13 cellular contexts compared by ENCODE assay signal in genomic region chr1:59565611-59566410, GRCh38.
A peak's percentile ranks its signal among the peaks of the same experiment; 100 is the strongest.
DNase-seq lines count a peak whose midpoint lies in the region; ATAC-seq and TF ChIP-seq lines count a peak whose summit lies in the region.
"Had no signal": no experiment of that assay in that cellular context is flagged by ENCODE, and none has a peak within 500 bp of the region (broad histone marks: within the 10 kb centered on the region; RNA-seq: fewer than 3 reads in every experiment).

No MANE protein-coding gene starts in this region.

- H3K27ac ChIP-seq in smooth muscle cell (ENCODE audit: low read depth), result peak overlapping the region; percentile 58

- no peak overlapping the region for H3K9ac ChIP-seq in smooth muscle cell (ENCODE audit: low read depth)

- intact Hi-C loops in left cardiac atrium (cut with DNase I), result no loop called here

- H3K79me2 ChIP-seq in smooth muscle cell (ENCODE audit: low read depth), result no peaks in the 10 kb centered on the region

- no peak for TF ChIP-seq CTCF in smooth muscle cell (IDR thresholded peaks at IDR 0.05; ENCODE audit: borderline replicate concordance, insufficient read depth, poor library complexity, severe bottlenecking)

- no peaks in the 10 kb centered on the region for H3K27me3 ChIP-seq in smooth muscle cell (ENCODE audit: low read depth)

- H3K4me3 ChIP-seq in smooth muscle cell, result peak overlapping the region; percentile 25

- peaks cover 4% of the 10 kb centered on the region for H3F3A ChIP-seq in smooth muscle cell (ENCODE audit: low read depth)

- ATAC-seq in left cardiac atrium (peak in 1 of 2 donors; percentile 21), GM18505 (IDR thresholded peaks at IDR 0.05; ENCODE audit: unreplicated experiment) (no peak)

- no peak overlapping the region for H2AFZ ChIP-seq in smooth muscle cell (ENCODE audit: low read depth)

- TF ChIP-seq POLR2A in GM18505 (IDR thresholded peaks at IDR 0.05; ENCODE audit: borderline replicate concordance, extremely low read depth, insufficient read depth, insufficient read length), result no peak

- H3K4me1 ChIP-seq in smooth muscle cell (ENCODE audit: low read depth), result peaks cover 5% of the 10 kb centered on the region

- DNase-seq in EH (ENCODE audit: low read depth), result peak; percentile 97
- DNase-seq in SW480 (ENCODE audit: low spot score), result peak; percentile 93
- peak; percentile 22 for DNase-seq in left cardiac atrium
- DNase-seq in smooth muscle cell (lab: John Stamatoyannopoulos, UW; ENCODE audit: unreplicated experiment), result no peak
- DNase-seq in activated CD4-positive, alpha-beta T cell treated with anti-CD3 and anti-CD28 coated beads, Interleukin-2, amount 50 U/mL, for 1 hour, result no peak
- no peak for DNase-seq in NOMO-1 (lab: John Stamatoyannopoulos, UW; ENCODE audit: unreplicated experiment in 2 of 2)
- no peak for DNase-seq in NCI-H1105 (lab: John Stamatoyannopoulos, UW)
- DNase-seq: activated CD4-positive, CD25-positive, alpha-beta regulatory T cell; activated T-cell treated with anti-CD3 and anti-CD28 coated beads, Interleukin-2, amount 50 U/mL, for 24 hours; anterior cingulate cortex; NCI-H526; posterior cingulate gyrus had no signal

- H3K36me3 ChIP-seq in smooth muscle cell (ENCODE audit: low read depth), result no peaks in the 10 kb centered on the region

- 22% methylated on average over 5 of the region's 5 CpGs for WGBS in smooth muscle cell (ENCODE audit: low lambda C conversion rate)

- H3K9me3 ChIP-seq in smooth muscle cell (replicated peaks; ENCODE audit: low read depth), result no peaks in the 10 kb centered on the region

- H4K20me1 ChIP-seq in smooth muscle cell (ENCODE audit: low read depth), result no peaks in the 10 kb centered on the region

- H3K4me2 ChIP-seq in smooth muscle cell, result peak overlapping the region; percentile 64

Comparison
In these comparisons a context has a peak if more than half of its experiments do, and no peak if none do; other contexts are left out.
1. DNase-seq: peak in EH (single experiment), SW480 (single experiment) and left cardiac atrium (single experiment); none in smooth muscle cell (single experiment), activated CD4-positive, alpha-beta T cell treated with anti-CD3 and anti-CD28 coated beads, Interleukin-2, amount 50 U/mL, for 1 hour (single experiment), NOMO-1 (0 of 2) and NCI-H1105 (single experiment).